ENCODE assay signal across 33 cellular contexts in the genomic region with DNA sequence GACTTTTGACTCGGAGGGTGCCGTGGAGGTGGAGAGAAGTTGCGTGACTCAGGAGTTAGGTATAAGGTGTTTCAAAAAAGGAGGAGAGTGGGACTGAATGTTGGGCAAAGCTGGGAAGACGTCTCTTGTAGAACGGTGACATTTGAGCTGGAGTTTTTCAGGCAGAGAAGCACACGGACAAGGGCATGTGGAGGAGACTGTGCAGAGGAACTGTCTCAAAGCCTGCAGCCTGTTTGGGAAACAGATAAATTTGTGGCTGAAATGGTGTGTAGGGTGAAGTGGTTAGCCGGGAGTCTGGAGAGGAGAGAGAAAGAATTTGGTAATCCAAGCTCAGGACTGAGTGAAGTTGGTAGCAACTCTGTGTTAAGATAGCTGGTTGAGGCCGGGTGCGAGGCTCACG. TPM values are rescaled to one million over a fixed set of nuclear protein-coding genes. Genes with fewer than 3 reads are reported as not detected.
DNase-seq lines count a peak whose midpoint lies in the region; ATAC-seq and TF ChIP-seq lines count a peak whose summit lies in the region.
"Had no signal": no experiment of that assay in that cellular context is flagged by ENCODE, and none has a peak within 500 bp of the region (broad histone marks: within the 10 kb centered on the region; RNA-seq: fewer than 3 reads in every experiment).

No MANE protein-coding gene starts in this region.

- H3K4me1 Mint-ChIP-seq in MCF 10A (ENCODE audit: insufficient read depth, unreplicated experiment) (peaks cover 44% of the 10 kb centered on the region), HFFc6 (ENCODE audit: low read depth) (peaks cover 71% of the 10 kb centered on the region), endodermal cell (peaks cover 59% of the 10 kb centered on the region)

- H3K9me3 Mint-ChIP-seq in MCF 10A (ENCODE audit: unreplicated experiment) (no peaks in the 10 kb centered on the region), HFFc6 (no peaks in the 10 kb centered on the region), endodermal cell (no peaks in the 10 kb centered on the region)
- H3K9me3 Mint-ChIP-seq: activated B cell treated with CpG ODN at 0.5 μM for 24 hours; activated CD4-positive, alpha-beta memory T cell treated with anti-CD3 and anti-CD28 coated beads for 36 hours; IgD-negative memory B cell had no signal

- intact Hi-C loops in MCF 10A (cut with micrococcal nuclease) = no loop called here
- intact Hi-C loops in breast epithelium (cut with DNase I; ENCODE audit: low total_unique reads) = loop anchor here (5.0 kb wide), 1 partner anchor 943 kb away; no protein-coding TSS in a partner anchor
- intact Hi-C loops in psoas muscle (cut with DNase I) = no loop called here
- intact Hi-C loops in prostate gland (cut with DNase I) = no loop called here

- CTCF ChIA-PET in MCF 10A (lab: Yijun Ruan, JAX) = interaction anchor here (0.6 to 1.2 kb wide), 4 partner anchors 10 to 259 kb away, joined by 3 to 6 read pairs (median 4); no protein-coding TSS in a partner anchor

- H3K27me3 Mint-ChIP-seq in MCF 10A (ENCODE audit: insufficient read depth, unreplicated experiment) (no peaks in the 10 kb centered on the region), HFFc6 (ENCODE audit: insufficient read depth) (no peaks in the 10 kb centered on the region; the same call in 1 of the 2 replicates), endodermal cell (ENCODE audit: insufficient read depth) (no peaks in the 10 kb centered on the region)
- H3K27me3 Mint-ChIP-seq: activated B cell treated with CpG ODN at 0.5 μM for 24 hours; activated CD4-positive, alpha-beta memory T cell treated with anti-CD3 and anti-CD28 coated beads for 36 hours; IgD-negative memory B cell had no signal

- H3K4me1 ChIP-seq in breast epithelium (no peaks in the 10 kb centered on the region), endodermal cell (ENCODE audit: control insufficient read depth, insufficient read depth, low read length) (no peaks in the 10 kb centered on the region), psoas muscle (peaks cover 57% of the 10 kb centered on the region), prostate gland (replicated peaks) (peaks cover 3% of the 10 kb centered on the region)
- H3K4me1 ChIP-seq: testis, uterus had no signal

- no TSS peak for BruUV-seq in MCF 10A (replicated peaks; lab: Mats Ljungman, UMichigan)

- H3K9ac ChIP-seq in endodermal cell (ENCODE audit: extremely low read depth, low read length, poor library complexity, severe bottlenecking) = no peak overlapping the region
- H3K9ac ChIP-seq: BLaER1 had no signal

- H3K36me3 ChIP-seq in breast epithelium (no peaks in the 10 kb centered on the region), endodermal cell (ENCODE audit: control insufficient read depth, insufficient read depth, low read length) (peaks cover 12% of the 10 kb centered on the region), psoas muscle (ENCODE audit: insufficient read depth in 1 of 2, low read depth in 1 of 2) (no peaks in the 10 kb centered on the region), prostate gland (no peaks in the 10 kb centered on the region)
- H3K36me3 ChIP-seq: gastroesophageal sphincter, lower lobe of right lung, neutrophil, uterus had no signal

- H3K36me3 Mint-ChIP-seq in MCF 10A (ENCODE audit: insufficient read depth, unreplicated experiment) (peaks cover 33% of the 10 kb centered on the region), HFFc6 (ENCODE audit: low read depth) (peaks cover 10% of the 10 kb centered on the region; the same call in 1 of the 2 replicates), endodermal cell (ENCODE audit: low read depth) (peaks cover 6% of the 10 kb centered on the region)

- POLR2A ChIA-PET in MCF 10A (lab: Yijun Ruan, JAX) = interaction anchor here (1.2 to 1.5 kb wide), 2 partner anchors 9 to 13 kb away, joined by 3 to 5 read pairs; no protein-coding TSS in a partner anchor

- H3K9me3 ChIP-seq in breast epithelium (no peaks in the 10 kb centered on the region), endodermal cell (ENCODE audit: control insufficient read depth, low read length) (no peaks in the 10 kb centered on the region), psoas muscle (no peaks in the 10 kb centered on the region), prostate gland (no peaks in the 10 kb centered on the region)
- H3K9me3 ChIP-seq: BLaER1, gastroesophageal sphincter, lower lobe of right lung, mucosa of descending colon, neutrophil, testis, uterus had no signal

- no peak overlapping the region for H3K4me3 Mint-ChIP-seq in MCF 10A (ENCODE audit: unreplicated experiment)
- no peak overlapping the region for H3K4me3 Mint-ChIP-seq in HFFc6
- H3K4me3 Mint-ChIP-seq in endodermal cell = no peak overlapping the region
- H3K4me3 Mint-ChIP-seq: activated B cell treated with CpG ODN at 0.5 μM for 24 hours; activated CD4-positive, alpha-beta memory T cell treated with anti-CD3 and anti-CD28 coated beads for 36 hours had no signal

- peak overlapping the region; percentile 28 for H3K27ac Mint-ChIP-seq in MCF 10A (ENCODE audit: low read depth, unreplicated experiment)
- H3K27ac Mint-ChIP-seq in HFFc6 = peak overlapping the region; percentile 0; the same call in 1 of the 2 replicates
- H3K27ac Mint-ChIP-seq in endodermal cell = peak overlapping the region; percentile 50
- H3K27ac Mint-ChIP-seq: activated B cell treated with CpG ODN at 0.5 μM for 24 hours; activated CD4-positive, alpha-beta memory T cell treated with anti-CD3 and anti-CD28 coated beads for 36 hours had no signal

- no peak overlapping the region for H3K27ac ChIP-seq in breast epithelium
- H3K27ac ChIP-seq in endodermal cell (ENCODE audit: low read depth, low read length) = no peak overlapping the region
- no peak overlapping the region for H3K27ac ChIP-seq in psoas muscle
- no peak overlapping the region for H3K27ac ChIP-seq in prostate gland
- H3K27ac ChIP-seq: BLaER1, gastroesophageal sphincter, lower lobe of right lung, neutrophil, testis, uterus had no signal

- TF ChIP-seq POLR2A in breast epithelium (IDR thresholded peaks at IDR 0.05) (no peak), prostate gland (IDR thresholded peaks at IDR 0.05) (no peak)

- no peak for DNase-seq in MCF 10A (ENCODE audit: unreplicated experiment)
- no peak for DNase-seq in breast epithelium (ENCODE audit: low spot score in 2 of 2)
- DNase-seq in HFFc6 = no peak
- DNase-seq in endodermal cell = no peak
- DNase-seq in psoas muscle = no peak
- DNase-seq in NCI-H1436 (lab: John Stamatoyannopoulos, UW) = no peak
- no peak for DNase-seq in prostate gland (ENCODE audit: low spot score)
- DNase-seq: ACHN; activated B cell treated with CpG ODN at 0.5 μM for 24 hours; activated CD4-positive, alpha-beta memory T cell treated with anti-CD3 and anti-CD28 coated beads for 36 hours; activated naive CD4-positive, alpha-beta T cell; amygdala; Calu3; cortex of kidney; DND-41; islet precursor cell; lower lobe of right lung; mucosa of descending colon; NCI-H1105 treated with DMSO at 0.1 percent for 48 hours; NCI-H2029 treated with DMSO at 0.1 percent for 48 hours; NCI-H2227 treated with DMSO at 0.1 percent for 48 hours; NCI-H748 treated with DMSO at 0.1 percent for 48 hours; OCI-M1; stimulated activated CD4-positive, alpha-beta T cell treated with anti-CD3 and anti-CD28 coated beads, Interleukin-2, amount 100 ng/mL, for 24 hours; T-helper 9 cell; testis; uterus had no signal

- TF ChIP-seq CTCF in MCF 10A (IDR thresholded peaks at IDR 0.05; ENCODE audit: unreplicated experiment) (no peak), breast epithelium (IDR thresholded peaks at IDR 0.05) (no peak), HFFc6 (IDR thresholded peaks at IDR 0.05) (no peak), endodermal cell (conservative IDR thresholded peaks at IDR 0.05) (no peak), psoas muscle (IDR thresholded peaks at IDR 0.05) (no peak), prostate gland (IDR thresholded peaks at IDR 0.05) (no peak)

- no peak overlapping the region for H3K4me3 ChIP-seq in breast epithelium
- no peak overlapping the region for H3K4me3 ChIP-seq in endodermal cell (ENCODE audit: low read length)
- H3K4me3 ChIP-seq in psoas muscle = peak overlapping the region; percentile 15
- no peak overlapping the region for H3K4me3 ChIP-seq in prostate gland
- H3K4me3 ChIP-seq: BLaER1, gastroesophageal sphincter, lower lobe of right lung, mucosa of descending colon, smooth muscle cell, testis, uterus had no signal

- ATAC-seq in psoas muscle (peak in 2 of 4 donors; percentile 41 to 51), GM19324 (IDR thresholded peaks at IDR 0.05; ENCODE audit: low FRiP score, unreplicated experiment) (no peak)
- ATAC-seq: gastroesophageal sphincter, lower lobe of right lung, mucosa of descending colon had no signal

- H3K27me3 ChIP-seq in breast epithelium (no peaks in the 10 kb centered on the region), endodermal cell (ENCODE audit: control insufficient read depth, insufficient read depth, low read length, poor library complexity, severe bottlenecking) (no peaks in the 10 kb centered on the region), psoas muscle (ENCODE audit: insufficient read depth in 3 of 3, low read length in 2 of 3) (no peaks in the 10 kb centered on the region), prostate gland (replicated peaks; ENCODE audit: insufficient read depth) (no peaks in the 10 kb centered on the region)
- H3K27me3 ChIP-seq: BLaER1, gastroesophageal sphincter, neutrophil, testis, uterus had no signal

- WGBS in endodermal cell (ENCODE audit: insufficient coverage in 1 of 2, insufficient read length in 1 of 2), 2 experiments = 84 to 86% methylated on average over 10 of the region's 10 CpGs
- 56 to 70% (median 68%) methylated on average over 10 of the region's 10 CpGs for WGBS in psoas muscle, 3 donors
- 92% methylated on average over 10 of the region's 10 CpGs for WGBS in prostate gland

RNA-seq across cellular contexts. Expression of gene USP10, which starts 9.8 kb away (rescaled TPM):
- total RNA-seq in MCF 10A (2022) (114 and 129 TPM in 2 replicates), breast epithelium (10 to 100 TPM; 30.4 to 70.8 (median 51.5) TPM), endodermal cell (100 to 1,000 TPM; 148 to 149 TPM), psoas muscle (10 to 100 TPM; 57.1 to 93.0 (median 78.9) TPM), prostate gland (10 to 100 TPM; 57.4 to 95.7 TPM)
- 100 to 1,000 TPM in 2 of 6 experiments, 10 to 100 TPM in 4; 83.2 to 106 (median 92.3) TPM for total RNA-seq in HFFc6 (2021; fragmentation: NEBNext Ultra II Directional; extraction: Animal tissue kit (Norgen Biotek cat#: 25700))
- polyA plus RNA-seq in endodermal cell (2013, experiment 1 of 2) = 98.7 TPM
- 86.0 TPM for polyA plus RNA-seq in endodermal cell (2013, experiment 2 of 2)
- 10 to 100 TPM; 33.9 to 69.5 (median 69.2) TPM for polyA plus RNA-seq in psoas muscle

Comparison
In these comparisons a context has a peak if more than half of its experiments do, and no peak if none do; other contexts are left out.
1. H3K27ac Mint-ChIP-seq: peak in every context shown above with its lines; median percentile 50 in endodermal cell; 28 in MCF 10A; 0 in HFFc6.